ENCODE assay signal across 16 cellular contexts in the genomic region with DNA sequence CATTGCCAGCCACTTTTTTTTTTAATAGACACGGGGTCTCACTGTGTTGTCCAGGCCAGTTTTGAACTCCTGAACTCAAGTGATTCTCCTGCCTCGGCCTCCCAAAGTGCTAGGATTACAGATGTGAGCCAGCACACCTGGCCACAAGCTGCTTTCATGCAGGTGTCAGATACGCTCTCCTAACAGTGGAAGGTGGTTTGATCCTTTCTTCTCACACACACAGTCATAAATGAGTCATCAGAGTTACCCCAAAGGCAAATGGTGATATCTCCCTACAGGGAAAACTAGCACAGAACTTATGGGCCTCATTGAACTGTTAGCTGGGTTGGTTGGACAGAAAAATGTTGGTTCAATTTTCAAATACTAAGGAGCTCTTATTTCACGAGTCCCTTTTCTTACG.
"Had no signal": no experiment of that assay in that cellular context is flagged by ENCODE, and none has a peak within 500 bp of the region (broad histone marks: within the 10 kb centered on the region; RNA-seq: fewer than 3 reads in every experiment).

No MANE protein-coding gene starts in this region.

- H3K27me3 ChIP-seq: body of pancreas, thyroid gland had no signal

- H3K27ac ChIP-seq: body of pancreas, coronary artery, lower lobe of right lung, thyroid gland had no signal

- DNase-seq: activated CD4-positive, alpha-beta T cell treated with anti-CD3 and anti-CD28 coated beads, Interleukin-2, amount 50 U/mL, for 4 hours; activated CD8-positive, alpha-beta memory T cell treated with anti-CD3 and anti-CD28 coated beads, Interleukin-2, amount 10 ng/mL, durations not matched to agents 7 days and 5 days; activated effector memory CD4-positive, alpha-beta T cell treated with Interleukin-2 at 50 U/mL for 16 hours; activated T-cell treated with anti-CD3 and anti-CD28 coated beads, Interleukin-2, amount 50 U/mL, for 1 hour; amygdala; body of pancreas; foreskin melanocyte; immature natural killer cell; left cardiac atrium; lower lobe of right lung; stimulated activated CD4-positive, alpha-beta T cell treated with anti-CD3 and anti-CD28 coated beads, Interleukin-2, amount 100 ng/mL, for 24 hours; T-cell; T-helper 9 cell; thyroid gland had no signal

- H3K4me3 ChIP-seq: body of pancreas, coronary artery, lower lobe of right lung, thyroid gland had no signal

- H3K9me3 ChIP-seq: body of pancreas, thyroid gland had no signal

- H3K36me3 ChIP-seq: lower lobe of right lung, thyroid gland had no signal

- ATAC-seq: activated CD4-positive, CD25-positive, alpha-beta regulatory T cell treated with anti-CD3 and anti-CD28 coated beads, Interleukin-2, amount 50 U/mL, for 24 hours; activated CD8-positive, alpha-beta memory T cell treated with anti-CD3 and anti-CD28 coated beads, Interleukin-2, amount 10 ng/mL, durations not matched to agents 7 days and 5 days; body of pancreas; left cardiac atrium; lower lobe of right lung; T-cell had no signal

- H3K4me1 ChIP-seq: body of pancreas, lower lobe of right lung, thyroid gland had no signal
